ENCODE assay signal across 11 cellular contexts in genomic region chr1:27106561-27107323, GRCh38. TPM values are rescaled to one million over a fixed set of nuclear protein-coding genes. Genes with fewer than 3 reads are reported as not detected.
A peak's percentile ranks its signal among the peaks of the same experiment; 100 is the strongest.
DNase-seq lines count a peak whose midpoint lies in the region; ATAC-seq and TF ChIP-seq lines count a peak whose summit lies in the region.
"Had no signal": no experiment of that assay in that cellular context is flagged by ENCODE, and none has a peak within 500 bp of the region (broad histone marks: within the 10 kb centered on the region; RNA-seq: fewer than 3 reads in every experiment).

No MANE protein-coding gene starts in this region.

- H2BK5ac ChIP-seq in H9 (ENCODE audit: insufficient read length, low read length), result no peak overlapping the region

- H3K27me3 Mint-ChIP-seq in H9 (ENCODE audit: low read depth) (no peaks in the 10 kb centered on the region), activated B cell treated with CpG ODN at 0.5 μM for 24 hours (no peaks in the 10 kb centered on the region), neural progenitor cell (ENCODE audit: insufficient read depth, low read depth) (no peaks in the 10 kb centered on the region)

- H2BK20ac ChIP-seq in H9 (ENCODE audit: low read depth, low read length, poor library complexity, severe bottlenecking), result no peak overlapping the region

- ATAC-seq in activated B cell treated with CpG ODN at 0.5 μM for 24 hours (ENCODE audit: low read depth), result peak; percentile 72

- H3K27ac ChIP-seq in H9 (ENCODE audit: insufficient read length, low read depth, low read length) (no peak overlapping the region), neural progenitor cell (no peak overlapping the region)
- H3K27ac ChIP-seq: parathyroid adenoma had no signal

- H3K79me1 ChIP-seq in H9 (ENCODE audit: insufficient read depth, low read depth, low read length, poor library complexity, severe bottlenecking), result no peaks in the 10 kb centered on the region

- H3K27ac Mint-ChIP-seq in H9 (peak overlapping the region in 2 of 3 experiments; percentile 49 to 55; a peak in 4 of 7 replicates), activated B cell treated with CpG ODN at 0.5 μM for 24 hours (peak overlapping the region; percentile 87), neural progenitor cell (peak overlapping the region; percentile 81)

- no peak for TF ChIP-seq CTCF in GM10266 (IDR thresholded peaks at IDR 0.05; ENCODE audit: control insufficient read depth, insufficient read depth, low read depth, missing control alignments)
- no peak for TF ChIP-seq CTCF in H9 (conservative IDR thresholded peaks at IDR 0.05)
- TF ChIP-seq CTCF in activated B cell treated with CpG ODN at 0.5 μM for 24 hours (IDR thresholded peaks at IDR 0.05), result no peak
- no peak for TF ChIP-seq CTCF in neural progenitor cell (IDR thresholded peaks at IDR 0.05)

- intact Hi-C loops in activated B cell treated with CpG ODN at 0.5 μM for 24 hours (cut with micrococcal nuclease), result loop anchor here (2.0 kb wide), 1 partner anchor 48 kb away; the partner anchor contains the start of gene SLC9A1

- H2AK5ac ChIP-seq in H9 (ENCODE audit: insufficient read length, low read length), result no peak overlapping the region

- no peak overlapping the region for H3K14ac ChIP-seq in H9 (ENCODE audit: insufficient read depth, low read length)

- H4K20me1 ChIP-seq in H9 (ENCODE audit: control insufficient read depth, insufficient read depth, insufficient read length) (no peaks in the 10 kb centered on the region), neural progenitor cell (ENCODE audit: low read depth) (no peaks in the 10 kb centered on the region)

- CTCF ChIA-PET in activated B cell treated with CpG ODN at 0.5 μM for 24 hours (lab: Charles Lee), result no interaction called here

- H2BK15ac ChIP-seq in H9 (ENCODE audit: low read depth, low read length), result no peak overlapping the region

- no peak overlapping the region for H3K56ac ChIP-seq in H9 (ENCODE audit: insufficient read length, low read depth, low read length)

- H3K23me2 ChIP-seq in H9 (ENCODE audit: insufficient read length, low read depth, low read length, poor library complexity, severe bottlenecking), result no peaks in the 10 kb centered on the region

- H3T11ph ChIP-seq in H9 (ENCODE audit: low read length), result no peak overlapping the region

- H3K36me3 ChIP-seq in neural progenitor cell, result no peaks in the 10 kb centered on the region

- H3K18ac ChIP-seq in H9 (ENCODE audit: insufficient read length, low read depth, low read length), result no peak overlapping the region

- H4K8ac ChIP-seq in H9 (replicated peaks; ENCODE audit: insufficient read length, low read depth, low read length), result no peak overlapping the region

- H2AFZ ChIP-seq in H9 (ENCODE audit: low read length) (no peak overlapping the region), neural progenitor cell (replicated peaks) (no peak overlapping the region)
- H2AFZ ChIP-seq: parathyroid adenoma had no signal

- DNase-seq in GM10266 (ENCODE audit: extremely low spot score) (peak; percentile 58), H9 (no peak), activated B cell treated with CpG ODN at 0.5 μM for 24 hours (peak; percentile 47), neural progenitor cell (ENCODE audit: low spot score) (no peak), NCI-H2081 treated with DMSO at 0.1 percent for 48 hours (lab: John Stamatoyannopoulos, UW) (no peak), putamen (ENCODE audit: low spot score) (no peak), GM19240 (ENCODE audit: insufficient read length, low spot score) (no peak)
- DNase-seq: activated CD4-positive, alpha-beta T cell treated with anti-CD3 and anti-CD28 coated beads for 48 hours; NCI-H1417; stimulated activated CD4-positive, alpha-beta T cell treated with anti-CD3 and anti-CD28 coated beads, Interleukin-2, amount 100 ng/mL, for 48 hours had no signal

- no peak overlapping the region for H3K4me3 ChIP-seq in neural progenitor cell

- no peak overlapping the region for H3K23ac ChIP-seq in H9 (ENCODE audit: insufficient read length, low read depth, low read length)

- peaks cover 2 to 14% (median 10%) of the 10 kb centered on the region in 3 experiments; a peak in 6 of 7 replicates for H3K36me3 Mint-ChIP-seq in H9 (ENCODE audit: insufficient read depth in 1 of 3, low read depth in 3 of 3)
- H3K36me3 Mint-ChIP-seq in activated B cell treated with CpG ODN at 0.5 μM for 24 hours (ENCODE audit: low read depth), result peaks cover 4% of the 10 kb centered on the region
- H3K36me3 Mint-ChIP-seq in neural progenitor cell, result peaks cover 9% of the 10 kb centered on the region

- H3K9ac ChIP-seq in H9 (ENCODE audit: extremely low read depth, insufficient read length, low read length) (no peak overlapping the region), neural progenitor cell (no peak overlapping the region)
- H3K9ac ChIP-seq: parathyroid adenoma had no signal

- POLR2A ChIA-PET in activated B cell treated with CpG ODN at 0.5 μM for 24 hours (lab: Charles Lee), result interaction anchor here (0.5 to 1.2 kb wide), 5 partner anchors 30 to 95 kb away, joined by 3 to 8 read pairs (median 5); partner anchors contain the start of gene SLC9A1

- H3K4me1 ChIP-seq in H9 (ENCODE audit: insufficient read depth, low read length) (no peaks in the 10 kb centered on the region), neural progenitor cell (no peaks in the 10 kb centered on the region)
- H3K4me1 ChIP-seq: parathyroid adenoma had no signal

- H3K4me3 Mint-ChIP-seq in H9 (no peak overlapping the region), activated B cell treated with CpG ODN at 0.5 μM for 24 hours (no peak overlapping the region), neural progenitor cell (no peak overlapping the region)

- H3K4me2 ChIP-seq in H9 (ENCODE audit: insufficient read depth, insufficient read length, low read length), result no peak overlapping the region
- no peak overlapping the region for H3K4me2 ChIP-seq in neural progenitor cell

- no peaks in the 10 kb centered on the region for H3F3A ChIP-seq in neural progenitor cell (ENCODE audit: low read depth)

- H3K9me3 ChIP-seq in H9 (ENCODE audit: control insufficient read depth, low read depth, low read length) (no peaks in the 10 kb centered on the region), neural progenitor cell (ENCODE audit: low read depth) (no peaks in the 10 kb centered on the region)

- H3K27me3 ChIP-seq in H9 (ENCODE audit: insufficient read depth, low read length) (no peaks in the 10 kb centered on the region), neural progenitor cell (no peaks in the 10 kb centered on the region)

- no CpG with 5 or more reads among the region's 7 CpGs for WGBS in H9 (ENCODE audit: extremely low coverage, insufficient read length, low lambda C conversion rate)

- no peak overlapping the region for H2BK12ac ChIP-seq in H9 (ENCODE audit: insufficient read length, low read depth, low read length)

- no peak overlapping the region for H4K91ac ChIP-seq in H9 (ENCODE audit: insufficient read length, low read depth, low read length)

- H2BK120ac ChIP-seq in H9 (ENCODE audit: low read depth, low read length, poor library complexity, severe bottlenecking), result no peak overlapping the region

- no peak overlapping the region for H3K4ac ChIP-seq in H9 (ENCODE audit: low read depth, low read length)

- H3K79me2 ChIP-seq in H9 (ENCODE audit: insufficient read depth, low read length) (no peaks in the 10 kb centered on the region), neural progenitor cell (ENCODE audit: low read depth) (no peaks in the 10 kb centered on the region)
- H3K79me2 ChIP-seq: parathyroid adenoma had no signal

- H4K5ac ChIP-seq in H9 (ENCODE audit: insufficient read length, low read depth, low read length), result no peak overlapping the region

- H3K4me1 Mint-ChIP-seq in H9 (peaks cover 8 to 12% of the 10 kb centered on the region in 2 experiments), activated B cell treated with CpG ODN at 0.5 μM for 24 hours (peaks cover 28% of the 10 kb centered on the region), neural progenitor cell (peaks cover 14% of the 10 kb centered on the region)

- H3K9me3 Mint-ChIP-seq in H9 (no peaks in the 10 kb centered on the region), activated B cell treated with CpG ODN at 0.5 μM for 24 hours (no peaks in the 10 kb centered on the region), neural progenitor cell (no peaks in the 10 kb centered on the region)

RNA-seq across cellular contexts. Expression of gene SLC9A1, which starts 48.2 kb away (rescaled TPM):
- total RNA-seq in H9 (2021) (20.8 and 21.3 TPM in 2 replicates), activated B cell treated with CpG ODN at 0.5 μM for 24 hours (12.2 and 13.6 TPM in 2 replicates), neural progenitor cell (ENCODE audit: low replicate concordance) (1.8 and 5.7 TPM in 2 replicates)

Comparison
In these comparisons a context has a peak if more than half of its experiments do, and no peak if none do; other contexts are left out.
1. DNase-seq: peak in GM10266 (single experiment) and activated B cell treated with CpG ODN at 0.5 μM for 24 hours (single experiment); none in H9 (single experiment), neural progenitor cell (single experiment), NCI-H2081 treated with DMSO at 0.1 percent for 48 hours (single experiment), putamen (single experiment) and GM19240 (single experiment).
2. Peak in every context shown above with its lines, with median percentiles within 50 percentile points of each other: H3K27ac Mint-ChIP-seq.